In genomic region chr19:17655751-17656480, GRCh38 we compare ENCODE assay signal across 22 cellular contexts.
"Had no signal": no experiment of that assay in that cellular context is flagged by ENCODE, and none has a peak within 500 bp of the region (broad histone marks: within the 10 kb centered on the region; RNA-seq: fewer than 3 reads in every experiment).

No MANE protein-coding gene starts in this region.

- H3K4me3 ChIP-seq: breast epithelium, right atrium auricular region, smooth muscle cell, tibial nerve had no signal

- H3K36me3 Mint-ChIP-seq: activated naive CD4-positive, alpha-beta T cell treated with anti-CD3 and anti-CD28 coated beads, Interleukin-2, amount 50 U/mL, for 72 hours; naive thymus-derived CD4-positive, alpha-beta T cell had no signal

- H3K4me1 Mint-ChIP-seq: activated CD4-positive, alpha-beta memory T cell treated with anti-CD3 and anti-CD28 coated beads, Interleukin-2, amount 10 ng/mL, durations not matched to agents 7 days and 5 days; activated CD4-positive, alpha-beta T cell treated with anti-CD3 and anti-CD28 coated beads, Interleukin-2, amount 10 ng/mL, durations not matched to agents 7 days and 5 days; central memory CD8-positive, alpha-beta T cell had no signal

- H3K27ac ChIP-seq: breast epithelium, epithelial cell of prostate, right atrium auricular region, tibial nerve had no signal

- DNase-seq: activated CD4-positive, alpha-beta memory T cell treated with anti-CD3 and anti-CD28 coated beads, Interleukin-2, amount 10 ng/mL, durations not matched to agents 7 days and 5 days; activated CD4-positive, alpha-beta T cell treated with anti-CD3 and anti-CD28 coated beads for 1 hour; activated CD4-positive, alpha-beta T cell treated with anti-CD3 and anti-CD28 coated beads, Interleukin-2, amount 10 ng/mL, durations not matched to agents 7 days and 5 days; activated CD8-positive, alpha-beta memory T cell treated with anti-CD3 and anti-CD28 coated beads, Interleukin-2, amount 50 U/mL, for 48 hours; activated naive CD4-positive, alpha-beta T cell; activated T-cell treated with anti-CD3 and anti-CD28 coated beads, Interleukin-2, amount 50 U/mL, for 4 hours; dermis blood vessel endothelial cell; effector CD4-positive, alpha-beta T cell; mammary epithelial cell; midbrain; naive thymus-derived CD4-positive, alpha-beta T cell; occipital lobe; stimulated activated CD4-positive, alpha-beta T cell treated with anti-CD3 and anti-CD28 coated beads, Interleukin-1b, Interleukin-23, amount 100 ng/mL, for 48 hours; stimulated activated naive CD4-positive, alpha-beta T cell treated with Interleukin-2 at 50 U/mL for 16 hours; T-helper 9 cell had no signal

- H3K27me3 Mint-ChIP-seq: activated CD4-positive, alpha-beta T cell treated with anti-CD3 and anti-CD28 coated beads, Interleukin-2, amount 10 ng/mL, durations not matched to agents 7 days and 5 days had no signal

- H3K36me3 ChIP-seq: breast epithelium, right atrium auricular region, tibial nerve had no signal

- H3K9me3 ChIP-seq: breast epithelium, right atrium auricular region had no signal

- ATAC-seq: activated T-cell treated with anti-CD3 and anti-CD28 coated beads, Interleukin-2, amount 50 U/mL, for 4 hours; naive thymus-derived CD4-positive, alpha-beta T cell had no signal

- H3K9me3 Mint-ChIP-seq: activated CD4-positive, alpha-beta memory T cell treated with anti-CD3 and anti-CD28 coated beads, Interleukin-2, amount 10 ng/mL, durations not matched to agents 7 days and 5 days; activated CD4-positive, alpha-beta T cell treated with anti-CD3 and anti-CD28 coated beads, Interleukin-2, amount 10 ng/mL, durations not matched to agents 7 days and 5 days; activated naive CD4-positive, alpha-beta T cell treated with anti-CD3 and anti-CD28 coated beads, Interleukin-2, amount 50 U/mL, for 72 hours; activated T-cell treated with anti-CD3 and anti-CD28 coated beads, Interleukin-2, amount 50 U/mL, for 4 hours; central memory CD8-positive, alpha-beta T cell had no signal

- H3K4me2 ChIP-seq: smooth muscle cell had no signal

- H3K4me1 ChIP-seq: breast epithelium, right atrium auricular region had no signal

- H3K27me3 ChIP-seq: breast epithelium, right atrium auricular region, tibial nerve had no signal

- H3K27ac Mint-ChIP-seq: activated CD4-positive, alpha-beta memory T cell treated with anti-CD3 and anti-CD28 coated beads, Interleukin-2, amount 10 ng/mL, durations not matched to agents 7 days and 5 days; activated CD4-positive, alpha-beta T cell treated with anti-CD3 and anti-CD28 coated beads, Interleukin-2, amount 10 ng/mL, durations not matched to agents 7 days and 5 days had no signal

- H3K4me3 Mint-ChIP-seq: activated CD4-positive, alpha-beta memory T cell treated with anti-CD3 and anti-CD28 coated beads, Interleukin-2, amount 10 ng/mL, durations not matched to agents 7 days and 5 days; activated CD4-positive, alpha-beta T cell treated with anti-CD3 and anti-CD28 coated beads, Interleukin-2, amount 10 ng/mL, durations not matched to agents 7 days and 5 days; activated T-cell treated with anti-CD3 and anti-CD28 coated beads, Interleukin-2, amount 50 U/mL, for 4 hours; central memory CD8-positive, alpha-beta T cell; naive thymus-derived CD4-positive, alpha-beta T cell had no signal
